8 cellular contexts compared by ENCODE assay signal in the genomic region with DNA sequence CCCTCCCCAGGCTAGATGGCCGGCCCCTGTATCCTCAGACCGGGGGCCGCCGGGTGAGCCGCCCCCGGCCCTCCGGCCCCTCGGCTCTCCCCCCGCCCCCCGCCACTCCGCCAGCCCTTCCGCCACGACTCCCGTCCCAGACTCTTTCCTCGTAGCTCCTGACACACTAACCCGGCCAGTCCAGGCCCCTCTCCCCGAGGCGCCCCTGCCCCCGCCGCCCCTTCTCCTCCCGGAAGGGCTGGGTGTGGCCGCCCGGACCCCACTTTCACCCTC. TPM values are rescaled to one million over a fixed set of nuclear protein-coding genes. Genes with fewer than 3 reads are reported as not detected.
A peak's percentile ranks its signal among the peaks of the same experiment; 100 is the strongest.
ATAC-seq and TF ChIP-seq lines count a peak whose summit lies in the region.

No MANE protein-coding gene starts in this region.

- no peak for TF ChIP-seq POLR2A in GM18505 (IDR thresholded peaks at IDR 0.05; ENCODE audit: borderline replicate concordance, extremely low read depth, insufficient read depth, insufficient read length)
- TF ChIP-seq POLR2A in gastroesophageal sphincter (IDR thresholded peaks at IDR 0.05) = no peak

- H3K27ac ChIP-seq in gastroesophageal sphincter = peak overlapping the region; percentile 97 to 100 (median 99)

- no peaks in the 10 kb centered on the region for H3K9me3 ChIP-seq in gastroesophageal sphincter
- no peaks in the 10 kb centered on the region for H3K9me3 ChIP-seq in skeletal muscle satellite cell (replicated peaks; ENCODE audit: low read length)

- H3K27me3 ChIP-seq in gastroesophageal sphincter = no peaks in the 10 kb centered on the region
- no peaks in the 10 kb centered on the region for H3K27me3 ChIP-seq in skeletal muscle satellite cell (ENCODE audit: control insufficient read depth, insufficient read depth, low read length)

- no peak for TF ChIP-seq CTCF in WI38 (IDR thresholded peaks at IDR 0.05; ENCODE audit: low read depth, low read length)
- no peak for TF ChIP-seq CTCF in gastroesophageal sphincter (IDR thresholded peaks at IDR 0.05)

- peak overlapping the region; percentile 91 for H3K9ac ChIP-seq in skeletal muscle satellite cell (ENCODE audit: low read depth, low read length)

- H3K36me3 ChIP-seq in gastroesophageal sphincter (peaks cover 0 to 26% of the 10 kb centered on the region in 2 donors), skeletal muscle satellite cell (ENCODE audit: insufficient read depth, low read length) (peaks cover 39% of the 10 kb centered on the region)

- peak; percentile 0 for ATAC-seq in GM18505 (IDR thresholded peaks at IDR 0.05; ENCODE audit: unreplicated experiment)
- ATAC-seq in gastroesophageal sphincter = no peak
- ATAC-seq in GM21825 (IDR thresholded peaks at IDR 0.05; ENCODE audit: unreplicated experiment) = no peak
- no peak for ATAC-seq in GM21786 (IDR thresholded peaks at IDR 0.05; ENCODE audit: unreplicated experiment)
- no peak for ATAC-seq in HG02938 (IDR thresholded peaks at IDR 0.05; ENCODE audit: unreplicated experiment)
- ATAC-seq in HG03159 (IDR thresholded peaks at IDR 0.05; ENCODE audit: unreplicated experiment) = no peak

- H3K4me1 ChIP-seq in gastroesophageal sphincter (peaks cover 2 to 66% (median 37%) of the 10 kb centered on the region in 3 donors), skeletal muscle satellite cell (ENCODE audit: control insufficient read depth, insufficient read depth, low read length) (peaks cover 53% of the 10 kb centered on the region)

- H3K4me2 ChIP-seq in skeletal muscle satellite cell (ENCODE audit: low read length) = peak overlapping the region; percentile 99

- no peak for TF ChIP-seq EP300 in gastroesophageal sphincter (IDR thresholded peaks at IDR 0.05)

- H3K4me3 ChIP-seq in WI38 (ENCODE audit: low read depth, low read length) = peak overlapping the region; percentile 88
- peak overlapping the region; percentile 92 to 100 for H3K4me3 ChIP-seq in gastroesophageal sphincter
- H3K4me3 ChIP-seq in skeletal muscle satellite cell (ENCODE audit: low read length) = peak overlapping the region; percentile 79

- no CpG with 5 or more reads among the region's 23 CpGs for WGBS in gastroesophageal sphincter (ENCODE audit: low coverage in 1 of 2), 2 donors

RNA-seq across cellular contexts. Expression of a gene that starts 5.6 kb away (rescaled TPM):
- 1 to 10 TPM; 4.2 to 5.1 (median 4.8) TPM for total RNA-seq in gastroesophageal sphincter
- total RNA-seq in skeletal muscle satellite cell (2012; rRNA removed) = 0.51 and 0.66 TPM in 2 replicates

RNA-seq across cellular contexts. Expression of a gene that starts 8.8 kb away (rescaled TPM):
- 10 to 100 TPM; 21.8 to 44.1 (median 32.2) TPM for total RNA-seq in gastroesophageal sphincter
- 28.4 and 35.2 TPM in 2 replicates for total RNA-seq in skeletal muscle satellite cell (2012; rRNA removed)

RNA-seq across cellular contexts. Expression of a gene that starts 26.9 kb away (rescaled TPM):
- 1 to 10 TPM; 2.0 to 7.6 (median 5.1) TPM for total RNA-seq in gastroesophageal sphincter
- total RNA-seq in skeletal muscle satellite cell (2012; rRNA removed) = not detected in 2 replicates

RNA-seq across cellular contexts. Expression of a gene that starts 31.1 kb away (rescaled TPM):
- total RNA-seq in gastroesophageal sphincter = 100 to 1,000 TPM; 111 to 195 (median 161) TPM
- 93.5 and 107 TPM in 2 replicates for total RNA-seq in skeletal muscle satellite cell (2012; rRNA removed)

RNA-seq across cellular contexts. Expression of a gene that starts 46.1 kb away (rescaled TPM):
- 100 to 1,000 TPM; 136 to 634 (median 302) TPM for total RNA-seq in gastroesophageal sphincter
- total RNA-seq in skeletal muscle satellite cell (2012; rRNA removed) = 48.2 and 205 TPM in 2 replicates
